28 cellular contexts compared by ENCODE assay signal in genomic region chr15:101435761-101436160, GRCh38.
"Had no signal": no experiment of that assay in that cellular context is flagged by ENCODE, and none has a peak within 500 bp of the region (broad histone marks: within the 10 kb centered on the region; RNA-seq: fewer than 3 reads in every experiment).

No MANE protein-coding gene starts in this region.

- H3K4me3 ChIP-seq: colonic mucosa, esophagus muscularis mucosa, mucosa of descending colon, neural progenitor cell, ovary, smooth muscle cell, stomach, tibial artery had no signal

- H3K4me1 ChIP-seq: colonic mucosa, neural progenitor cell, tibial artery had no signal

- H3K36me3 ChIP-seq: colonic mucosa, neural progenitor cell, ovary, tibial artery had no signal

- H3K9me3 Mint-ChIP-seq: central memory CD8-positive, alpha-beta T cell; dendritic cell treated with granulocyte-macrophage colony-stimulating factor and Interleukin-4, amounts not matched to agents 40 ng/mL and 50 ng/mL, for 4 days; mesothelial cell of epicardium; natural killer cell treated with Interleukin-12 subunit alpha and Interleukin-12 subunit beta and Interleukin-15 and Interleukin-18, amount 100 ng/mL, for 72 hours; stimulated activated effector memory CD8-positive, alpha-beta T cell treated with anti-CD3 and anti-CD28 coated beads, Interleukin-12 subunit alpha, Interleukin-12 subunit beta, amount 100 ng/mL, for 72 hours; type B pancreatic cell had no signal

- H3K27ac Mint-ChIP-seq: dendritic cell treated with granulocyte-macrophage colony-stimulating factor and Interleukin-4, amounts not matched to agents 40 ng/mL and 50 ng/mL, for 4 days; immature natural killer cell; mesothelial cell of epicardium; natural killer cell treated with Interleukin-12 subunit alpha and Interleukin-12 subunit beta and Interleukin-15 and Interleukin-18, amount 100 ng/mL, for 72 hours; neural progenitor cell; stimulated activated effector memory CD8-positive, alpha-beta T cell treated with anti-CD3 and anti-CD28 coated beads, Interleukin-12 subunit alpha, Interleukin-12 subunit beta, amount 100 ng/mL, for 72 hours; type B pancreatic cell had no signal

- H3K4me3 Mint-ChIP-seq: central memory CD8-positive, alpha-beta T cell; dendritic cell treated with granulocyte-macrophage colony-stimulating factor and Interleukin-4, amounts not matched to agents 40 ng/mL and 50 ng/mL, for 4 days; immature natural killer cell; mesothelial cell of epicardium; natural killer cell treated with Interleukin-12 subunit alpha and Interleukin-12 subunit beta and Interleukin-15 and Interleukin-18, amount 100 ng/mL, for 72 hours; neural progenitor cell; stimulated activated effector memory CD8-positive, alpha-beta T cell treated with anti-CD3 and anti-CD28 coated beads, Interleukin-12 subunit alpha, Interleukin-12 subunit beta, amount 100 ng/mL, for 72 hours; type B pancreatic cell had no signal

- H3K36me3 Mint-ChIP-seq: immature natural killer cell; mesothelial cell of epicardium; naive B cell; natural killer cell treated with Interleukin-12 subunit alpha and Interleukin-12 subunit beta and Interleukin-15 and Interleukin-18, amount 100 ng/mL, for 72 hours; stimulated activated effector memory CD8-positive, alpha-beta T cell treated with anti-CD3 and anti-CD28 coated beads, Interleukin-12 subunit alpha, Interleukin-12 subunit beta, amount 100 ng/mL, for 72 hours; type B pancreatic cell had no signal

- H3K9me3 ChIP-seq: colonic mucosa, esophagus muscularis mucosa, mucosa of descending colon, ovary, stomach, tibial artery had no signal

- H3K4me1 Mint-ChIP-seq: central memory CD8-positive, alpha-beta T cell; immature natural killer cell; stimulated activated effector memory CD8-positive, alpha-beta T cell treated with anti-CD3 and anti-CD28 coated beads, Interleukin-12 subunit alpha, Interleukin-12 subunit beta, amount 100 ng/mL, for 72 hours had no signal

- ATAC-seq: mucosa of descending colon; natural killer cell treated with Interleukin-12 subunit alpha and Interleukin-12 subunit beta and Interleukin-15 and Interleukin-18, amount 100 ng/mL, for 72 hours; sciatic nerve; stimulated activated effector memory CD8-positive, alpha-beta T cell treated with anti-CD3 and anti-CD28 coated beads, Interleukin-12 subunit alpha, Interleukin-12 subunit beta, amount 100 ng/mL, for 72 hours had no signal

- DNase-seq: colonic mucosa; effector memory CD4-positive, alpha-beta T cell; foreskin melanocyte; glutamatergic neuron; hypothalamus; immature natural killer cell; islet precursor cell; mesenchymal stem cell; mucosa of descending colon; naive B cell; ovary; posterior cingulate gyrus; retina; stimulated activated CD4-positive, alpha-beta T cell treated with anti-CD3 and anti-CD28 coated beads, Interleukin-2, amount 100 ng/mL, for 24 hours; stimulated activated CD4-positive, alpha-beta T cell treated with anti-CD3 and anti-CD28 coated beads, Interleukin-4, amount 100 ng/mL, for 24 hours; stimulated activated naive CD4-positive, alpha-beta T cell treated with Interleukin-2 at 50 U/mL for 16 hours; tibial artery had no signal

- H3K27ac ChIP-seq: colonic mucosa, esophagus muscularis mucosa, neural progenitor cell, ovary, stomach, tibial artery had no signal

- H3K27me3 ChIP-seq: colonic mucosa, neural progenitor cell, ovary, stomach had no signal
